Comparison of ENCODE assay signal across 8 cellular contexts in the genomic region with DNA sequence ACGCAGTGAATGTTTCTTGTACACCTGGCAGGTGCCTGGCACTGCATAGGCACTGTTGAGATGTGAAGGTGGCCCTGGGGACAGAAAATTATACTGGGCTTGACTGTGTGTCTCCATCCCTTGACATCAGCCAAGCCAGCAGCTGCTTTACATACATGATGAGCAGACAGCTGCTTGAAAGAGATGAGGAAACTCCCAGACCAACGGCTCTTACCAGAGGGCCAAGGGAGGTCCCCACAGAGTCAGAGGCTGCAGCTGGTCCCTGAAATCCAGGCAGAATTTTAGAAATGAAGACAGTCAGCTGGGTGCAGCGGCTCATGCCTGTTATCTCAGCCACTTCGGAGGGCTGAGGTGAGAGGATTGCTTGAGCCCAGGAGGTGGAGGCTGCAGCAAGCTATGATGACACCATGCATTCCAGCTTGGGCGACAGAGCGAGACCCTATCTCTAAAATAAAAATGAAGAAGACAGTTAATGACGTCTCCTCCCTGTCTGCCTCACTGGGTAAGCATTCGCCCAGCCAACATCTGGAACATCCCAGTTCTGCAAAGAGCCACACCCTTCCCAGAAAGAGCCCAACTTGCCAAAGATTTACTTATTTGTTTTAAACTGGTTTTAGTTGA. TPM values are rescaled to one million over a fixed set of nuclear protein-coding genes. Genes with fewer than 3 reads are reported as not detected.
DNase-seq lines count a peak whose midpoint lies in the region; ATAC-seq and TF ChIP-seq lines count a peak whose summit lies in the region.

No MANE protein-coding gene starts in this region.

- no peak overlapping the region for H3K4me3 Mint-ChIP-seq in chondrocyte (ENCODE audit: unreplicated experiment)

- peak; percentile 87 for ATAC-seq in GM21381 (IDR thresholded peaks at IDR 0.05; ENCODE audit: unreplicated experiment)
- ATAC-seq in HG03460 (IDR thresholded peaks at IDR 0.05; ENCODE audit: unreplicated experiment) = peak; percentile 87

- peaks cover 29% of the 10 kb centered on the region for H3K36me3 Mint-ChIP-seq in chondrocyte (ENCODE audit: low read depth)

- in situ Hi-C loops in KBM-7 (cut with MboI; ENCODE audit: low pct_unique_long_range_greater_than_20kb, low sequenced_read_pairs) = no loop called here

- no peak for TF ChIP-seq CTCF in chondrocyte (IDR thresholded peaks at IDR 0.05)

- DNase-seq in GM03348 (ENCODE audit: low spot score) (peak; percentile 70), germinal center (ENCODE audit: low spot score) (peak; percentile 86), chondrocyte (ENCODE audit: low spot score) (no peak), NOMO-1 (lab: John Stamatoyannopoulos, UW; ENCODE audit: unreplicated experiment in 2 of 2) (no peak), KBM-7 (no peak), NCI-H774 (lab: John Stamatoyannopoulos, UW) (no peak)

- no peak overlapping the region for H3K27ac Mint-ChIP-seq in chondrocyte (ENCODE audit: unreplicated experiment)

- no peaks in the 10 kb centered on the region for H3K27me3 Mint-ChIP-seq in chondrocyte (ENCODE audit: low read depth)

- peaks cover 5% of the 10 kb centered on the region for H3K9me3 Mint-ChIP-seq in chondrocyte (ENCODE audit: low read depth)

- H3K4me1 Mint-ChIP-seq in chondrocyte (ENCODE audit: low read depth) = peaks cover 22% of the 10 kb centered on the region

RNA-seq across cellular contexts. Expression of gene LIMK1, which starts 17.6 kb away (rescaled TPM):
- total RNA-seq in chondrocyte = 39.1 to 46.5 TPM (median 41.5 TPM) in 3 replicates

Comparison
In these comparisons a context has a peak if more than half of its experiments do, and no peak if none do; other contexts are left out.
1. DNase-seq: peak in GM03348 (single experiment) and germinal center (single experiment); none in chondrocyte (single experiment), NOMO-1 (0 of 2), KBM-7 (single experiment) and NCI-H774 (single experiment).